Comparison of ENCODE assay signal across 1 cellular context in genomic region chr9:117703538-117703937, GRCh38.
TF ChIP-seq lines count a peak whose summit lies in the region.

No MANE protein-coding gene starts in this region.

TF ChIP-seq in endothelial cell of umbilical vein, 7 proteins besides CTCF, POLR2A, EP300 and RAD21:
- TF ChIP-seq GATA2 (IDR thresholded peaks at IDR 0.05; ENCODE audit: insufficient read depth, insufficient read length, low read depth, low read length): no peak
- no peak for TF ChIP-seq POLR2AphosphoS5 (IDR thresholded peaks at IDR 0.05; ENCODE audit: insufficient read depth, low read depth, low read length)
- TF ChIP-seq MAX (IDR thresholded peaks at IDR 0.05; ENCODE audit: insufficient read depth, insufficient read length): no peak
- TF ChIP-seq EZH2 (IDR thresholded peaks at IDR 0.05; ENCODE audit: borderline replicate concordance, low read depth, low read length, severe bottlenecking): no peak
- no peak for TF ChIP-seq JUN (IDR thresholded peaks at IDR 0.05; ENCODE audit: borderline replicate concordance, insufficient read depth, insufficient read length, low read depth)
- TF ChIP-seq MYC (IDR thresholded peaks at IDR 0.05; ENCODE audit: low read depth, low read length): no peak
- TF ChIP-seq FOS (IDR thresholded peaks at IDR 0.05; ENCODE audit: borderline replicate concordance, insufficient read depth, low read length): peak; percentile 40
